9 cellular contexts compared by ENCODE assay signal in the genomic region with DNA sequence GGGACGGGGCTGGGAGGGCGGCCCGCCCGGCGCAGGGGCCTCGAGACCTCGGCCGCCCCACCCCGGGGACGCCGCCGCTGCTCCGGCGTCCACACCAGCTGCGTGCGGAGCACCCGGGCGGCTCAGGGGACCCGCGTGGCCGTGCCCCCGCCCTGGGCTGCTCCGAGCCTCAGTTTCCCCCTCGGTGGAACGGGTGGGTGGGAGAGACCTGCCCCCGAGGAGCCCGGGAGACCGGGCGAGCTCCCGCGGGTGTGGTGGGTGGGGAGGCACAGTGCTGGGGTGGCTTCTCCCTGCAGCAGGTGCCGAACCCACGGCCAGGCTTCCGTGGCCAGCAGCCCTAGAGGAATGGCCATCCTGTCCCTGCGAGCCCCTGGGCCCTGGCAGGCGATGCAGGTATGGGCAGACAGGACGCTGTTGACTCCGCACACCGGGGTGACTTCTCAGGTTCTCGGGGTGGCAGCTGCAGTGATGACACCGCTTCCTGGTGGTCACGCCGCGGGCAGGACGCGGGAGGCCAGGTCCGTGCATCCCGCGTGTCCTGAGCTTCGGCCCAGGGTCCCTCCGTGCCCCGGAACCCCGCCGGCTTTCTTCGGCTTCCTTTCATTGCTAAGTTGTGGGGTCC. TPM values are rescaled to one million over a fixed set of nuclear protein-coding genes. Genes with fewer than 3 reads are reported as not detected.
DNase-seq lines count a peak whose midpoint lies in the region; ATAC-seq, FAIRE-seq and TF ChIP-seq lines count a peak whose summit lies in the region.
"Had no signal": no experiment of that assay in that cellular context is flagged by ENCODE, and none has a peak within 500 bp of the region (broad histone marks: within the 10 kb centered on the region; RNA-seq: fewer than 3 reads in every experiment).

No MANE protein-coding gene starts in this region.

- H3K4me3 Mint-ChIP-seq in activated CD4-positive, alpha-beta T cell treated with anti-CD3 and anti-CD28 coated beads for 36 hours: peak overlapping the region; percentile 74
- peak overlapping the region; percentile 80 for H3K4me3 Mint-ChIP-seq in activated naive CD8-positive, alpha-beta T cell treated with anti-CD3 and anti-CD28 coated beads, Interleukin-2, amount 10 ng/mL, durations not matched to agents 7 days and 5 days

- DNase-seq in activated CD4-positive, alpha-beta T cell treated with anti-CD3 and anti-CD28 coated beads for 36 hours: no peak
- DNase-seq in activated CD4-positive, alpha-beta T cell treated with anti-CD3 and anti-CD28 coated beads for 4 hours: no peak
- DNase-seq in activated naive CD8-positive, alpha-beta T cell treated with anti-CD3 and anti-CD28 coated beads, Interleukin-2, amount 10 ng/mL, durations not matched to agents 7 days and 5 days: peak; percentile 41
- DNase-seq in kidney (no peak), suprapubic skin (ENCODE audit: low spot score in 2 of 2) (no peak), NCI-H226 (no peak), SIG-M5 treated with dmso at 0.1 percent for 504 hours (lab: John Stamatoyannopoulos, UW; ENCODE audit: unreplicated experiment) (no peak)

- intact Hi-C loops in activated CD4-positive, alpha-beta T cell treated with anti-CD3 and anti-CD28 coated beads for 36 hours (cut with DNase I, micrococcal nuclease): loop anchor here in 1 of 2 experiments (2.0 kb wide), 1 partner anchor 74 kb away; no protein-coding TSS in a partner anchor
- intact Hi-C loops in kidney (cut with DNase I): no loop called here

- H3K9ac ChIP-seq in kidney (ENCODE audit: low read length in 2 of 2): peak overlapping the region in 1 of 2 donors; percentile 26

- FAIRE-seq in kidney (lab: Jason Lieb, UNC): no peak

- no peaks in the 10 kb centered on the region for H3K9me3 Mint-ChIP-seq in activated CD4-positive, alpha-beta T cell treated with anti-CD3 and anti-CD28 coated beads for 36 hours (ENCODE audit: low read depth)
- no peaks in the 10 kb centered on the region for H3K9me3 Mint-ChIP-seq in activated naive CD8-positive, alpha-beta T cell treated with anti-CD3 and anti-CD28 coated beads, Interleukin-2, amount 10 ng/mL, durations not matched to agents 7 days and 5 days

- H3K4me1 ChIP-seq in kidney (ENCODE audit: control insufficient read depth in 1 of 2, insufficient read depth in 1 of 2, low read depth in 1 of 2, low read length in 2 of 2): peaks cover 3 to 8% of the 10 kb centered on the region in 2 donors
- H3K4me1 ChIP-seq in suprapubic skin: peaks cover 35% of the 10 kb centered on the region

- H3K27me3 ChIP-seq in suprapubic skin: peaks cover 4% of the 10 kb centered on the region

- no peaks in the 10 kb centered on the region for H3K9me3 ChIP-seq in kidney (ENCODE audit: control insufficient read depth in 1 of 2, low read length in 2 of 2)
- H3K9me3 ChIP-seq in suprapubic skin: no peaks in the 10 kb centered on the region

- peaks cover 17% of the 10 kb centered on the region for H3K27me3 Mint-ChIP-seq in activated CD4-positive, alpha-beta T cell treated with anti-CD3 and anti-CD28 coated beads for 36 hours
- peaks cover 33% of the 10 kb centered on the region for H3K27me3 Mint-ChIP-seq in activated naive CD8-positive, alpha-beta T cell treated with anti-CD3 and anti-CD28 coated beads, Interleukin-2, amount 10 ng/mL, durations not matched to agents 7 days and 5 days

- H3K36me3 Mint-ChIP-seq in activated CD4-positive, alpha-beta T cell treated with anti-CD3 and anti-CD28 coated beads for 36 hours (ENCODE audit: low read depth): peaks cover 1% of the 10 kb centered on the region
- H3K36me3 Mint-ChIP-seq in activated naive CD8-positive, alpha-beta T cell treated with anti-CD3 and anti-CD28 coated beads, Interleukin-2, amount 10 ng/mL, durations not matched to agents 7 days and 5 days: no peaks in the 10 kb centered on the region

- H3K27ac Mint-ChIP-seq in activated CD4-positive, alpha-beta T cell treated with anti-CD3 and anti-CD28 coated beads for 36 hours: no peak overlapping the region
- no peak overlapping the region for H3K27ac Mint-ChIP-seq in activated naive CD8-positive, alpha-beta T cell treated with anti-CD3 and anti-CD28 coated beads, Interleukin-2, amount 10 ng/mL, durations not matched to agents 7 days and 5 days

- TF ChIP-seq POLR2A in suprapubic skin (IDR thresholded peaks at IDR 0.05): no peak

- CTCF ChIA-PET in activated CD4-positive, alpha-beta T cell treated with anti-CD3 and anti-CD28 coated beads for 36 hours (lab: Charles Lee): no interaction called here

- TF ChIP-seq CTCF in kidney (IDR thresholded peaks at IDR 0.05; ENCODE audit: borderline replicate concordance, extremely low read depth, insufficient read depth): no peak
- no peak for TF ChIP-seq CTCF in suprapubic skin (IDR thresholded peaks at IDR 0.05)

- H3K4me3 ChIP-seq in kidney (ENCODE audit: low read length in 2 of 2) (peak overlapping the region; percentile 35 to 55), suprapubic skin (peak overlapping the region; percentile 76)

- POLR2A ChIA-PET in activated CD4-positive, alpha-beta T cell treated with anti-CD3 and anti-CD28 coated beads for 36 hours (lab: Charles Lee): no interaction called here
- POLR2A ChIA-PET in activated naive CD8-positive, alpha-beta T cell treated with anti-CD3 and anti-CD28 coated beads, Interleukin-2, amount 10 ng/mL, durations not matched to agents 7 days and 5 days (lab: Charles Lee): interaction anchor here (0.7 to 1.3 kb wide), 3 partner anchors 24 to 133 kb away, joined by 3 read pairs; a partner anchor contains a TSS

- WGBS in suprapubic skin: 66% methylated on average over 5 of the region's 55 CpGs

- no peaks in the 10 kb centered on the region for H3K36me3 ChIP-seq in kidney (ENCODE audit: control insufficient read depth in 1 of 2, insufficient read depth in 2 of 2, low read length in 2 of 2)
- no peaks in the 10 kb centered on the region for H3K36me3 ChIP-seq in suprapubic skin

- TF ChIP-seq EP300 in suprapubic skin (IDR thresholded peaks at IDR 0.05): no peak

- no peak for ATAC-seq in activated CD4-positive, alpha-beta T cell treated with anti-CD3 and anti-CD28 coated beads for 36 hours
- ATAC-seq in activated naive CD8-positive, alpha-beta T cell treated with anti-CD3 and anti-CD28 coated beads, Interleukin-2, amount 10 ng/mL, durations not matched to agents 7 days and 5 days (ENCODE audit: low read depth): no peak
- ATAC-seq in GM18909 (IDR thresholded peaks at IDR 0.05; ENCODE audit: poor library complexity, unreplicated experiment): no peak

- no peaks in the 10 kb centered on the region for H3K4me1 Mint-ChIP-seq in activated CD4-positive, alpha-beta T cell treated with anti-CD3 and anti-CD28 coated beads for 36 hours
- H3K4me1 Mint-ChIP-seq in activated naive CD8-positive, alpha-beta T cell treated with anti-CD3 and anti-CD28 coated beads, Interleukin-2, amount 10 ng/mL, durations not matched to agents 7 days and 5 days: peaks cover 3% of the 10 kb centered on the region

- H3K27ac ChIP-seq in kidney (ENCODE audit: low read depth in 2 of 2, low read length in 2 of 2): no peak overlapping the region
- no peak overlapping the region for H3K27ac ChIP-seq in suprapubic skin
- H3K27ac ChIP-seq: epithelial cell of prostate had no signal

RNA-seq across cellular contexts. Expression of a gene that starts 0.7 kb away (rescaled TPM):
- total RNA-seq in activated CD4-positive, alpha-beta T cell treated with anti-CD3 and anti-CD28 coated beads for 36 hours: 10 to 100 TPM; 21.1 to 25.9 TPM
- 10 to 100 TPM; 30.9 to 33.5 TPM for total RNA-seq in activated naive CD8-positive, alpha-beta T cell treated with anti-CD3 and anti-CD28 coated beads, Interleukin-2, amount 10 ng/mL, durations not matched to agents 7 days and 5 days
- total RNA-seq in kidney (66.2 TPM), suprapubic skin (100 to 1,000 TPM in 2 of 4 donors, 10 to 100 TPM in 2; 89.3 to 107 (median 99.7) TPM)
- polyA plus RNA-seq in kidney (ENCODE audit: insufficient read depth, low read depth, low replicate concordance): 39.3 TPM

RNA-seq across cellular contexts. Expression of a gene that starts 26.1 kb away (rescaled TPM):
- total RNA-seq in activated CD4-positive, alpha-beta T cell treated with anti-CD3 and anti-CD28 coated beads for 36 hours: under 1 TPM; 0.40 to 0.43 TPM
- under 1 TPM; 0.31 to 0.86 TPM for total RNA-seq in activated naive CD8-positive, alpha-beta T cell treated with anti-CD3 and anti-CD28 coated beads, Interleukin-2, amount 10 ng/mL, durations not matched to agents 7 days and 5 days
- 35.0 TPM for total RNA-seq in kidney
- 3.4 TPM for polyA plus RNA-seq in kidney (ENCODE audit: insufficient read depth, low read depth, low replicate concordance)
- total RNA-seq in suprapubic skin: 1 to 10 TPM; 1.2 to 9.2 (median 4.6) TPM

RNA-seq across cellular contexts. Expression of a gene that starts 30.6 kb away (rescaled TPM):
- 1 to 10 TPM; 1.2 to 2.0 TPM for total RNA-seq in activated CD4-positive, alpha-beta T cell treated with anti-CD3 and anti-CD28 coated beads for 36 hours
- 1 to 10 TPM; 5.8 to 7.4 TPM for total RNA-seq in activated naive CD8-positive, alpha-beta T cell treated with anti-CD3 and anti-CD28 coated beads, Interleukin-2, amount 10 ng/mL, durations not matched to agents 7 days and 5 days
- 13.5 TPM for total RNA-seq in kidney
- polyA plus RNA-seq in kidney (ENCODE audit: insufficient read depth, low read depth, low replicate concordance): 2.1 TPM
- total RNA-seq in suprapubic skin: 10 to 100 TPM in 2 of 4 donors, 1 to 10 TPM in 2; 3.6 to 29.3 (median 8.9) TPM
